8 cellular contexts compared by ENCODE assay signal in genomic region chr20:2872304-2873009, GRCh38. TPM values are rescaled to one million over a fixed set of nuclear protein-coding genes. Genes with fewer than 3 reads are reported as not detected.
DNase-seq lines count a peak whose midpoint lies in the region; ATAC-seq, FAIRE-seq and TF ChIP-seq lines count a peak whose summit lies in the region.

No MANE protein-coding gene starts in this region.

- intact Hi-C loops in activated naive CD4-positive, alpha-beta T cell treated with anti-CD3 and anti-CD28 coated beads for 36 hours (cut with micrococcal nuclease) = loop anchor here (1.0 to 5.0 kb wide), 9 partner anchors 27 to 940 kb away; partner anchors contain the start of genes DDRGK1, FASTKD5, MRPS26 and PCED1A
- intact Hi-C loops in pancreas (cut with DNase I) = no loop called here

- DNase-seq in A549 (ENCODE audit: low read depth in 1 of 2, low spot score in 1 of 2) (peak; percentile 55 to 71), GM18507 (ENCODE audit: extremely low spot score, insufficient read length, low read depth) (no peak), HPDE6-E6E7 (ENCODE audit: extremely low spot score) (peak; percentile 64), RWPE2 (ENCODE audit: low spot score) (peak; percentile 69), glutamatergic neuron (peak; percentile 72), pancreas (peak; percentile 45 to 78 (median 62)), tibial nerve (ENCODE audit: low spot score in 2 of 2) (peak; percentile 27 to 28)
- peak; percentile 89 for DNase-seq in activated naive CD4-positive, alpha-beta T cell treated with anti-CD3 and anti-CD28 coated beads for 36 hours

- TF ChIP-seq POLR2A in A549 (IDR thresholded peaks at IDR 0.05; ENCODE audit: low read length) (no peak), tibial nerve (IDR thresholded peaks at IDR 0.05) (no peak)

- H3K36me3 Mint-ChIP-seq in activated naive CD4-positive, alpha-beta T cell treated with anti-CD3 and anti-CD28 coated beads for 36 hours (ENCODE audit: low read depth) = peaks cover 7% of the 10 kb centered on the region
- no peaks in the 10 kb centered on the region for H3K36me3 Mint-ChIP-seq in glutamatergic neuron (ENCODE audit: unreplicated experiment)

- H3K27ac ChIP-seq in A549 (peak overlapping the region; percentile 90 to 98), RWPE2 (ENCODE audit: poor library complexity, severe bottlenecking) (no peak overlapping the region), pancreas (no peak overlapping the region), tibial nerve (peak overlapping the region; percentile 29 to 92 (median 82))

- CTCF ChIA-PET in A549 (lab: Yijun Ruan, JAX) = interaction anchor here (0.6 to 1.8 kb wide), 16 partner anchors 10 to 207 kb away, joined by 3 to 7 read pairs (median 4); no protein-coding TSS in a partner anchor
- CTCF ChIA-PET in activated naive CD4-positive, alpha-beta T cell treated with anti-CD3 and anti-CD28 coated beads for 36 hours (lab: Charles Lee) = interaction anchor here (1.0 to 1.5 kb wide), 3 partner anchors 34 to 129 kb away, joined by 3 to 6 read pairs (median 4); no protein-coding TSS in a partner anchor

- H3K4me1 ChIP-seq in A549 (peaks cover 33% of the 10 kb centered on the region), RWPE2 (ENCODE audit: insufficient read depth, poor library complexity, severe bottlenecking) (peaks cover 7% of the 10 kb centered on the region), pancreas (peaks cover 0 to 11% (median 4%) of the 10 kb centered on the region in 3 donors), tibial nerve (peaks cover 0 to 69% (median 29%) of the 10 kb centered on the region in 4 donors)

- 35% methylated on average over 27 of the region's 62 CpGs for WGBS in A549 (ENCODE audit: missing lambda C conversion rate)
- WGBS in pancreas, 2 donors = 1% methylated on average over 61 to 62 of the region's 62 CpGs
- 0 to 2% methylated on average over 48 to 60 of the region's 62 CpGs for WGBS in tibial nerve, 2 donors

- TF ChIP-seq EP300 in A549 (IDR thresholded peaks at IDR 0.05) (no peak), tibial nerve (IDR thresholded peaks at IDR 0.05) (no peak)

- POLR2A ChIA-PET in A549 (lab: Yijun Ruan, JAX) = interaction anchor here (0.8 to 1.1 kb wide), 6 partner anchors 8 to 221 kb away, joined by 3 to 8 read pairs (median 4); partner anchors contain the start of genes PCED1A and VPS16

- peak overlapping the region; percentile 88 for H3K27ac Mint-ChIP-seq in activated naive CD4-positive, alpha-beta T cell treated with anti-CD3 and anti-CD28 coated beads for 36 hours
- peak overlapping the region; percentile 75 for H3K27ac Mint-ChIP-seq in glutamatergic neuron (ENCODE audit: unreplicated experiment)

- H3K27me3 Mint-ChIP-seq in activated naive CD4-positive, alpha-beta T cell treated with anti-CD3 and anti-CD28 coated beads for 36 hours (ENCODE audit: low read depth) = no peaks in the 10 kb centered on the region
- peaks cover 5% of the 10 kb centered on the region for H3K27me3 Mint-ChIP-seq in glutamatergic neuron (ENCODE audit: unreplicated experiment)

- H3K9me3 ChIP-seq in A549 (no peaks in the 10 kb centered on the region), RWPE2 (ENCODE audit: severe bottlenecking) (no peaks in the 10 kb centered on the region), pancreas (no peaks in the 10 kb centered on the region), tibial nerve (no peaks in the 10 kb centered on the region)

- H3K27me3 ChIP-seq in RWPE2 (ENCODE audit: insufficient read depth, poor library complexity, severe bottlenecking) (no peaks in the 10 kb centered on the region), pancreas (no peaks in the 10 kb centered on the region), tibial nerve (no peaks in the 10 kb centered on the region)

- H3K4me3 Mint-ChIP-seq in activated naive CD4-positive, alpha-beta T cell treated with anti-CD3 and anti-CD28 coated beads for 36 hours = peak overlapping the region; percentile 89
- peak overlapping the region; percentile 92 for H3K4me3 Mint-ChIP-seq in glutamatergic neuron (ENCODE audit: unreplicated experiment)

- peak; percentile 26 to 40; a peak in 4 of 5 replicates for TF ChIP-seq RAD21 in A549 (conservative IDR thresholded peaks at IDR 0.05 in 1 of 2, IDR thresholded peaks at IDR 0.05 in 1 of 2)

- FAIRE-seq in A549 (lab: Jason Lieb, UNC) = no peak
- FAIRE-seq in GM18507 (lab: Jason Lieb, UNC) = peak; percentile 61
- no peak for FAIRE-seq in pancreas (lab: Jason Lieb, UNC)

- H3K4me3 ChIP-seq in A549 = peak overlapping the region; percentile 87
- peak overlapping the region; percentile 74 for H3K4me3 ChIP-seq in RWPE2 (ENCODE audit: severe bottlenecking)
- peak overlapping the region; percentile 66 to 96 (median 86) for H3K4me3 ChIP-seq in pancreas
- H3K4me3 ChIP-seq in tibial nerve = peak overlapping the region; percentile 45 to 93 (median 78)

- peak overlapping the region; percentile 94 for H3K4me2 ChIP-seq in A549

- no peaks in the 10 kb centered on the region for H3K9me3 Mint-ChIP-seq in activated naive CD4-positive, alpha-beta T cell treated with anti-CD3 and anti-CD28 coated beads for 36 hours
- H3K9me3 Mint-ChIP-seq in glutamatergic neuron (ENCODE audit: unreplicated experiment) = no peaks in the 10 kb centered on the region

- H3K36me3 ChIP-seq in RWPE2 (ENCODE audit: low read depth) (no peaks in the 10 kb centered on the region; the same call in 1 of the 2 replicates), pancreas (no peaks in the 10 kb centered on the region), tibial nerve (no peaks in the 10 kb centered on the region)

- ATAC-seq in A549 (peak; percentile 69 to 72), RWPE2 (ENCODE audit: low read depth) (peak; percentile 40), pancreas (peak; percentile 58 to 75 (median 67))

- TF ChIP-seq CTCF in A549 (IDR thresholded peaks at IDR 0.05) (peak; percentile 64), RWPE2 (IDR thresholded peaks at IDR 0.05; ENCODE audit: poor library complexity, severe bottlenecking) (peak; percentile 61), glutamatergic neuron (IDR thresholded peaks at IDR 0.05; ENCODE audit: partially characterized antibody, unreplicated experiment) (peak; percentile 36), pancreas (IDR thresholded peaks at IDR 0.05) (no peak), tibial nerve (IDR thresholded peaks at IDR 0.05) (peak in 3 of 5 experiments; percentile 15 to 34 (median 32))

- H3K4me1 Mint-ChIP-seq in activated naive CD4-positive, alpha-beta T cell treated with anti-CD3 and anti-CD28 coated beads for 36 hours (ENCODE audit: low read depth) = peaks cover 52% of the 10 kb centered on the region
- H3K4me1 Mint-ChIP-seq in glutamatergic neuron (ENCODE audit: low read depth, unreplicated experiment) = peaks cover 13% of the 10 kb centered on the region

RNA-seq across cellular contexts. Expression of gene PTPRA, which starts 0.8 kb away (rescaled TPM):
- 74.4 and 83.2 TPM in 2 replicates for polyA plus RNA-seq in A549 (2011; rRNA removed)
- polyA plus RNA-seq in A549 (2012; cell fraction: cytosol; rRNA removed) = 31.2 and 35.6 TPM in 2 replicates
- polyA plus RNA-seq in A549 (2012; cell fraction: nucleus; rRNA removed) = 27.9 and 32.4 TPM in 2 replicates
- polyA plus RNA-seq in A549 (2017; fragmentation: RNase III; extraction: RNeasy Plus Mini Kit Qiagen cat#74134 plus additional on column Dnase treatment) = 26.5 to 29.8 TPM (median 29.2 TPM) in 3 replicates
- polyA minus RNA-seq in A549 (2011; rRNA and poly(A)+ RNA removed) = 37.1 and 46.2 TPM in 2 replicates
- 10 to 100 TPM; 31.7 to 32.7 TPM for total RNA-seq in activated naive CD4-positive, alpha-beta T cell treated with anti-CD3 and anti-CD28 coated beads for 36 hours
- total RNA-seq in glutamatergic neuron (ENCODE audit: unreplicated experiment) = 59.5 TPM
- total RNA-seq in pancreas = 10 to 100 TPM; 14.4 to 29.1 (median 18.2) TPM
- 10 to 100 TPM in 1 of 2 donors, 1 to 10 TPM in 1; 6.8 to 20.9 TPM for polyA plus RNA-seq in pancreas
- 100 to 1,000 TPM in 1 of 4 donors, 10 to 100 TPM in 3; 46.3 to 119 (median 67.4) TPM for total RNA-seq in tibial nerve

RNA-seq across cellular contexts. Expression of gene VPS16, which starts 31.9 kb away (rescaled TPM):
- 33.0 and 35.5 TPM in 2 replicates for polyA plus RNA-seq in A549 (2011; rRNA removed)
- polyA plus RNA-seq in A549 (2012; cell fraction: cytosol; rRNA removed) = 41.2 and 43.3 TPM in 2 replicates
- polyA plus RNA-seq in A549 (2012; cell fraction: nucleus; rRNA removed) = 161 and 181 TPM in 2 replicates
- 34.3 to 38.2 TPM (median 37.5 TPM) in 3 replicates for polyA plus RNA-seq in A549 (2017; fragmentation: RNase III; extraction: RNeasy Plus Mini Kit Qiagen cat#74134 plus additional on column Dnase treatment)
- 47.5 and 50.4 TPM in 2 replicates for polyA minus RNA-seq in A549 (2011; rRNA and poly(A)+ RNA removed)
- 10 to 100 TPM; 39.0 to 42.0 TPM for total RNA-seq in activated naive CD4-positive, alpha-beta T cell treated with anti-CD3 and anti-CD28 coated beads for 36 hours
- 46.3 TPM for total RNA-seq in glutamatergic neuron (ENCODE audit: unreplicated experiment)
- 10 to 100 TPM; 19.2 to 30.3 (median 21.0) TPM for total RNA-seq in pancreas
- polyA plus RNA-seq in pancreas = 10 to 100 TPM; 69.3 to 93.4 TPM
- total RNA-seq in tibial nerve = 10 to 100 TPM; 17.9 to 51.3 (median 31.9) TPM

RNA-seq across cellular contexts. Expression of gene PCED1A, which starts 32.0 kb away (rescaled TPM):
- polyA plus RNA-seq in A549 (2011; rRNA removed) = 25.7 and 31.4 TPM in 2 replicates
- polyA plus RNA-seq in A549 (2012; cell fraction: cytosol; rRNA removed) = 36.6 and 38.1 TPM in 2 replicates
- 248 and 268 TPM in 2 replicates for polyA plus RNA-seq in A549 (2012; cell fraction: nucleus; rRNA removed)
- polyA plus RNA-seq in A549 (2017; fragmentation: RNase III; extraction: RNeasy Plus Mini Kit Qiagen cat#74134 plus additional on column Dnase treatment) = 30.5 to 43.8 TPM (median 43.2 TPM) in 3 replicates
- 13.2 and 17.7 TPM in 2 replicates for polyA minus RNA-seq in A549 (2011; rRNA and poly(A)+ RNA removed)
- 10 to 100 TPM; 44.6 to 44.8 TPM for total RNA-seq in activated naive CD4-positive, alpha-beta T cell treated with anti-CD3 and anti-CD28 coated beads for 36 hours
- total RNA-seq in glutamatergic neuron (ENCODE audit: unreplicated experiment) = 41.6 TPM
- 10 to 100 TPM; 12.1 to 30.9 (median 13.5) TPM for total RNA-seq in pancreas
- polyA plus RNA-seq in pancreas = 100 to 1,000 TPM; 104 to 110 TPM
- 10 to 100 TPM; 36.8 to 84.6 (median 62.3) TPM for total RNA-seq in tibial nerve

RNA-seq across cellular contexts. Expression of gene TMEM239, which starts 56.3 kb away (rescaled TPM):
- polyA plus RNA-seq in A549 (2011; rRNA removed) (not detected in 2 replicates), A549 (2017; fragmentation: RNase III; extraction: RNeasy Plus Mini Kit Qiagen cat#74134 plus additional on column Dnase treatment) (not detected in 3 replicates), pancreas (not detected)
- 0.10 TPM in 1 of 2 replicates, not detected in the other for polyA plus RNA-seq in A549 (2012; cell fraction: cytosol; rRNA removed)
- 0.19 and 1.1 TPM in 2 replicates for polyA plus RNA-seq in A549 (2012; cell fraction: nucleus; rRNA removed)
- polyA minus RNA-seq in A549 (2011; rRNA and poly(A)+ RNA removed) = not detected in 2 replicates
- not detected for total RNA-seq in activated naive CD4-positive, alpha-beta T cell treated with anti-CD3 and anti-CD28 coated beads for 36 hours
- total RNA-seq in glutamatergic neuron (ENCODE audit: unreplicated experiment) (not detected), pancreas (not detected), tibial nerve (not detected)

RNA-seq across cellular contexts. Expression of gene C20orf141, which starts 57.7 kb away (rescaled TPM):
- polyA plus RNA-seq in A549 (2011; rRNA removed) (0.16 and 0.24 TPM in 2 replicates), A549 (2017; fragmentation: RNase III; extraction: RNeasy Plus Mini Kit Qiagen cat#74134 plus additional on column Dnase treatment) (0.29 to 0.56 TPM (median 0.54 TPM) in 3 replicates), pancreas (under 1 TPM in 1 of 2 donors, not detected in 1; 0.19 TPM)
- polyA plus RNA-seq in A549 (2012; cell fraction: cytosol; rRNA removed) = 0.23 TPM in 1 of 2 replicates, not detected in the other
- 0.21 and 0.58 TPM in 2 replicates for polyA plus RNA-seq in A549 (2012; cell fraction: nucleus; rRNA removed)
- polyA minus RNA-seq in A549 (2011; rRNA and poly(A)+ RNA removed) = 0.54 and 1.5 TPM in 2 replicates
- total RNA-seq in activated naive CD4-positive, alpha-beta T cell treated with anti-CD3 and anti-CD28 coated beads for 36 hours = not detected
- total RNA-seq in glutamatergic neuron (ENCODE audit: unreplicated experiment) (not detected), pancreas (not detected), tibial nerve (not detected)

Comparison
In these comparisons a context has a peak if more than half of its experiments do, and no peak if none do; other contexts are left out.
1. H3K27ac ChIP-seq: peak in A549 (2 of 2) and tibial nerve (4 of 4); none in RWPE2 (single experiment) and pancreas (0 of 4).
2. CTCF ChIP-seq: peak in A549 (single experiment), RWPE2 (single experiment), glutamatergic neuron (single experiment) and tibial nerve (3 of 5); none in pancreas (0 of 4).
3. Peak in every context shown above with its lines, with median percentiles within 50 percentile points of each other: ATAC-seq and H3K4me3 ChIP-seq.